ENCODE assay signal across 1 cellular context in genomic region chr1:154883919-154884867, GRCh38.
TF ChIP-seq lines count a peak whose summit lies in the region.

No MANE protein-coding gene starts in this region.

TF ChIP-seq in SK-N-SH treated with all-trans-retinoic acid at 6 μM for 48 hours, 23 proteins besides CTCF, POLR2A, EP300 and RAD21 (continued from another document):
- TF ChIP-seq PATZ1 (CRISPR knock-in tag; IDR thresholded peaks at IDR 0.05; ENCODE audit: borderline replicate concordance) = no peak
- no peak for TF ChIP-seq ZC3H10 (CRISPR knock-in tag; IDR thresholded peaks at IDR 0.05)
- no peak for TF ChIP-seq CSDC2 (CRISPR knock-in tag; IDR thresholded peaks at IDR 0.05)
- TF ChIP-seq ESRRG (CRISPR knock-in tag; IDR thresholded peaks at IDR 0.05) = no peak
- TF ChIP-seq RARB (CRISPR knock-in tag; IDR thresholded peaks at IDR 0.05) = no peak
- no peak for TF ChIP-seq ZNF8 (CRISPR knock-in tag; IDR thresholded peaks at IDR 0.05)
- TF ChIP-seq ZFP3 (CRISPR knock-in tag; IDR thresholded peaks at IDR 0.05) = no peak
- no peak for TF ChIP-seq ZFP30 (CRISPR knock-in tag; IDR thresholded peaks at IDR 0.05)
- TF ChIP-seq, protein P1, sequence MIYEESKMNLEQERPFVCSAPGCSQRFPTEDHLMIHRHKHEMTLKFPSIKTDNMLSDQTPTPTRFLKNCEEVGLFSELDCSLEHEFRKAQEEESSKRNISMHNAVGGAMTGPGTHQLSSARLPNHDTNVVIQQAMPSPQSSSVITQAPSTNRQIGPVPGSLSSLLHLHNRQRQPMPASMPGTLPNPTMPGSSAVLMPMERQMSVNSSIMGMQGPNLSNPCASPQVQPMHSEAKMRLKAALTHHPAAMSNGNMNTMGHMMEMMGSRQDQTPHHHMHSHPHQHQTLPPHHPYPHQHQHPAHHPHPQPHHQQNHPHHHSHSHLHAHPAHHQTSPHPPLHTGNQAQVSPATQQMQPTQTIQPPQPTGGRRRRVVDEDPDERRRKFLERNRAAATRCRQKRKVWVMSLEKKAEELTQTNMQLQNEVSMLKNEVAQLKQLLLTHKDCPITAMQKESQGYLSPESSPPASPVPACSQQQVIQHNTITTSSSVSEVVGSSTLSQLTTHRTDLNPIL (CRISPR knock-in tag; IDR thresholded peaks at IDR 0.05; ENCODE audit: low read depth) = no peak
- no peak for TF ChIP-seq OSR1 (CRISPR knock-in tag; IDR thresholded peaks at IDR 0.05)
- no peak for TF ChIP-seq TCF4 (CRISPR knock-in tag; IDR thresholded peaks at IDR 0.05; ENCODE audit: borderline replicate concordance)
- TF ChIP-seq ISL1 (CRISPR knock-in tag; IDR thresholded peaks at IDR 0.05) = no peak
- TF ChIP-seq TOX (CRISPR knock-in tag; IDR thresholded peaks at IDR 0.05; ENCODE audit: borderline replicate concordance) = no peak
